28 cellular contexts compared by ENCODE assay signal in the genomic region with DNA sequence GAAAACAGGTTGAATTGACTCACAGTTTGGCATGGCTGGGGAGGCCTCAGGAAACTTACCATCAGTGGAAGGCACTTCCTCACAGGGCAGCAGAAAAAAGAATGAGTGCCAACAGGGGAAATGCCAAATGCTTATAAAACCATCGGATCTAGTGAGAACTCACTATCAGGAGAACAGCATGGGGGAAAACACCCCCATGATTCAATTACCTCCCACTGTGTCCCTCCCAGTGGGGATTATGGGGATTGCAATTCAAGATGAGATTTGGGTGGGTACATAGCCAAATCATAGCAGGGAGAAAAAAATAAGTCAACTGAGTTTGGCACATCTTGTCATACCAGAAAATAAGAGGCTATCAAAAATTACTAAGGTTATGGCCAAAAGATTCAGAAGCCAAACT.
DNase-seq lines count a peak whose midpoint lies in the region; ATAC-seq and TF ChIP-seq lines count a peak whose summit lies in the region.
"Had no signal": no experiment of that assay in that cellular context is flagged by ENCODE, and none has a peak within 500 bp of the region (broad histone marks: within the 10 kb centered on the region; RNA-seq: fewer than 3 reads in every experiment).

No MANE protein-coding gene starts in this region.

- no peak overlapping the region for H3K27ac Mint-ChIP-seq in nephron progenitor cell
- H3K27ac Mint-ChIP-seq: activated CD4-positive, alpha-beta T cell treated with anti-CD3 and anti-CD28 coated beads, Interleukin-2, amount 10 ng/mL, durations not matched to agents 7 days and 5 days; activated T-helper 1 cell treated with anti-CD3 and anti-CD28 coated beads, Interleukin-12 subunit alpha, Interleukin-12 subunit beta, Interleukin-2, Interleukin-4 antibody, amounts not matched to agents 30 ng/mL and 10 ng/mL and 1 ng/mL, durations not matched to agents 14 hours and 24 hours and 36 hours; T-helper 2 cell treated with Interferon-gamma antibody and Interleukin-4, amounts not matched to agents 5 μg/mL and 100 μg/mL, for 36 hours had no signal

- peaks cover 39% of the 10 kb centered on the region for H3K79me2 ChIP-seq in Karpas-422 (ENCODE audit: low read length)

- peak overlapping the region; percentile 97; the same call in 1 of the 2 replicates for H3K27ac ChIP-seq in Karpas-422 (ENCODE audit: low read length)
- H3K27ac ChIP-seq: gastroesophageal sphincter, HL-60, psoas muscle, stomach, tibial nerve had no signal

- peaks cover 8% of the 10 kb centered on the region for H3K9me3 ChIP-seq in Karpas-422 (ENCODE audit: low read length)
- H3K9me3 ChIP-seq: gastroesophageal sphincter, HAP-1, psoas muscle, stomach had no signal

- H3K9me3 Mint-ChIP-seq in nephron progenitor cell: peaks cover 4% of the 10 kb centered on the region

- DNase-seq in Karpas-422: no peak
- DNase-seq in choroid plexus epithelial cell (ENCODE audit: low read depth): no peak
- DNase-seq in nephron progenitor cell: no peak
- no peak for DNase-seq in anterior cingulate cortex (lab: John Stamatoyannopoulos, UW)
- DNase-seq: activated CD4-positive, alpha-beta T cell treated with anti-CD3 and anti-CD28 coated beads, Interleukin-2, amount 10 ng/mL, durations not matched to agents 7 days and 5 days; activated naive CD4-positive, alpha-beta T cell treated with anti-CD3 and anti-CD28 coated beads, Interleukin-2, amount 50 U/mL, for 16 hours; aorta; CD4-positive, alpha-beta memory T cell; GDM1; hypothalamus; NCI-H1417 treated with DMSO at 0.1 percent for 48 hours; NCI-H446 treated with DMSO at 0.1 percent for 48 hours; psoas muscle; stimulated activated CD8-positive, alpha-beta memory T cell treated with anti-CD3 and anti-CD28 coated beads, Interleukin-4, amount 100 ng/mL, for 48 hours; stomach had no signal

- H3K4me2 ChIP-seq in Karpas-422 (ENCODE audit: low read depth, low read length, poor library complexity, severe bottlenecking): no peak overlapping the region

- no peaks in the 10 kb centered on the region for H3K27me3 ChIP-seq in Karpas-422 (ENCODE audit: low read length)
- H3K27me3 ChIP-seq: gastroesophageal sphincter, stomach, tibial nerve had no signal

- H3K4me3 Mint-ChIP-seq in nephron progenitor cell: no peak overlapping the region
- H3K4me3 Mint-ChIP-seq: activated CD4-positive, alpha-beta T cell treated with anti-CD3 and anti-CD28 coated beads, Interleukin-2, amount 10 ng/mL, durations not matched to agents 7 days and 5 days; activated T-helper 1 cell treated with anti-CD3 and anti-CD28 coated beads, Interleukin-12 subunit alpha, Interleukin-12 subunit beta, Interleukin-2, Interleukin-4 antibody, amounts not matched to agents 30 ng/mL and 10 ng/mL and 1 ng/mL, durations not matched to agents 14 hours and 24 hours and 36 hours; CD4-positive, alpha-beta memory T cell; central memory CD8-positive, alpha-beta T cell; T-helper 2 cell treated with Interferon-gamma antibody and Interleukin-4, amounts not matched to agents 5 μg/mL and 100 μg/mL, for 36 hours had no signal

- no peak overlapping the region for H3K9ac ChIP-seq in Karpas-422 (ENCODE audit: low read length)

- H3K9me2 ChIP-seq in Karpas-422 (replicated peaks; ENCODE audit: insufficient read depth, low read length): no peaks in the 10 kb centered on the region

- H2AFZ ChIP-seq in Karpas-422 (ENCODE audit: low read length): no peak overlapping the region

- TF ChIP-seq CTCF in GM12872 (IDR thresholded peaks at IDR 0.05; ENCODE audit: insufficient read depth, low read depth, low read length): 0 out of 3 replicates have a peak, but pooled peaks have one; percentile 6
- peak; percentile 11 for TF ChIP-seq CTCF in choroid plexus epithelial cell (conservative IDR thresholded peaks at IDR 0.05; ENCODE audit: low read depth, low read length)
- TF ChIP-seq CTCF in nephron progenitor cell (IDR thresholded peaks at IDR 0.05): peak; percentile 14

- no peaks in the 10 kb centered on the region for H3K4me1 Mint-ChIP-seq in nephron progenitor cell

- H3K36me3 ChIP-seq in Karpas-422 (ENCODE audit: insufficient read depth, low read length): peaks cover 64% of the 10 kb centered on the region

- peaks cover 80% of the 10 kb centered on the region for H3K36me3 Mint-ChIP-seq in nephron progenitor cell (ENCODE audit: low read depth)

- no peaks in the 10 kb centered on the region for H4K20me1 ChIP-seq in Karpas-422 (ENCODE audit: insufficient read depth, low read depth, low read length)

- peaks cover 45% of the 10 kb centered on the region for H3K4me1 ChIP-seq in Karpas-422 (ENCODE audit: low read length)
- H3K4me1 ChIP-seq: gastroesophageal sphincter, HAP-1, psoas muscle, stomach, tibial nerve had no signal

- ATAC-seq in HG03095 (IDR thresholded peaks at IDR 0.05; ENCODE audit: unreplicated experiment) (no peak), HG03469 (IDR thresholded peaks at IDR 0.05; ENCODE audit: unreplicated experiment) (no peak)
- ATAC-seq: esophagus mucosa, gastroesophageal sphincter, GM12878, psoas muscle, Right ventricle myocardium inferior had no signal

- H3K27me3 Mint-ChIP-seq in nephron progenitor cell (ENCODE audit: low read depth, poor library complexity): no peaks in the 10 kb centered on the region
- H3K27me3 Mint-ChIP-seq: activated CD4-positive, alpha-beta T cell treated with anti-CD3 and anti-CD28 coated beads, Interleukin-2, amount 10 ng/mL, durations not matched to agents 7 days and 5 days; CD4-positive, alpha-beta memory T cell; central memory CD8-positive, alpha-beta T cell had no signal

- no peak overlapping the region for H3K4me3 ChIP-seq in Karpas-422 (ENCODE audit: low read length)
- H3K4me3 ChIP-seq in choroid plexus epithelial cell (ENCODE audit: low read depth, low read length): no peak overlapping the region
- H3K4me3 ChIP-seq: gastroesophageal sphincter, GM12878, HAP-1, psoas muscle, stomach, tibial nerve had no signal
